In genomic region chr11:17599460-17599925, GRCh38 we compare ENCODE assay signal across 22 cellular contexts. TPM values are rescaled to one million over a fixed set of nuclear protein-coding genes. Genes with fewer than 3 reads are reported as not detected.
DNase-seq lines count a peak whose midpoint lies in the region; ATAC-seq and TF ChIP-seq lines count a peak whose summit lies in the region.
"Had no signal": no experiment of that assay in that cellular context is flagged by ENCODE, and none has a peak within 500 bp of the region (broad histone marks: within the 10 kb centered on the region; RNA-seq: fewer than 3 reads in every experiment).

No MANE protein-coding gene starts in this region.

- no peaks in the 10 kb centered on the region for H3K4me1 ChIP-seq in osteoblast (ENCODE audit: insufficient read depth, low read length)
- H3K4me1 ChIP-seq: esophagus squamous epithelium, lower lobe of right lung, suprapubic skin, vagina had no signal

- H3K4me2 ChIP-seq in osteoblast (ENCODE audit: insufficient read depth, low read length), result no peak overlapping the region
- H3K4me2 ChIP-seq: neural progenitor cell had no signal

- H3K27me3 ChIP-seq in osteoblast (ENCODE audit: insufficient read depth, low read length), result peaks cover 3% of the 10 kb centered on the region
- H3K27me3 ChIP-seq: brain microvascular endothelial cell, suprapubic skin, vagina had no signal

- no peaks in the 10 kb centered on the region for H3K36me3 ChIP-seq in osteoblast (ENCODE audit: insufficient read depth, low read length)
- H3K36me3 ChIP-seq: brain microvascular endothelial cell, esophagus squamous epithelium, lower lobe of right lung, neural progenitor cell, suprapubic skin, vagina had no signal

- no peak for TF ChIP-seq CTCF in osteoblast (IDR thresholded peaks at IDR 0.05; ENCODE audit: extremely low read depth, low read depth, low read length)

- H3K79me2 ChIP-seq in osteoblast (ENCODE audit: insufficient read depth, low read length), result no peaks in the 10 kb centered on the region

- no peak overlapping the region for H3K4me3 Mint-ChIP-seq in central memory CD8-positive, alpha-beta T cell
- H3K4me3 Mint-ChIP-seq: activated naive CD4-positive, alpha-beta T cell treated with anti-CD3 and anti-CD28 coated beads for 36 hours; activated T-cell treated with anti-CD3 and anti-CD28 coated beads, Interleukin-2, amount 50 U/mL, for 4 hours; CD14-positive monocyte; effector memory CD8-positive, alpha-beta T cell; neural progenitor cell had no signal

- H3K36me3 Mint-ChIP-seq in central memory CD8-positive, alpha-beta T cell (ENCODE audit: insufficient read depth), result no peaks in the 10 kb centered on the region
- H3K36me3 Mint-ChIP-seq: CD14-positive monocyte, neural progenitor cell had no signal

- no peak overlapping the region for H3K27ac ChIP-seq in osteoblast (ENCODE audit: low read depth, low read length)
- H3K27ac ChIP-seq: brain microvascular endothelial cell, esophagus squamous epithelium, lower lobe of right lung, neural progenitor cell, skin epidermis, suprapubic skin, vagina, VCaP had no signal

- peak; percentile 4 for DNase-seq in AG20443 (ENCODE audit: low spot score)
- DNase-seq in G401 (ENCODE audit: low spot score), result peak; percentile 19
- peak; percentile 5 to 8 for DNase-seq in central memory CD8-positive, alpha-beta T cell (ENCODE audit: low spot score in 2 of 2)
- DNase-seq in osteoblast (ENCODE audit: insufficient read length, low spot score, missing footprints), result peak; percentile 71
- DNase-seq in UCSD-AML1 (lab: John Stamatoyannopoulos, UW; ENCODE audit: unreplicated experiment), result no peak
- DNase-seq in NCI-H526 (lab: John Stamatoyannopoulos, UW), result no peak
- no peak for DNase-seq in NCI-H345 (lab: John Stamatoyannopoulos, UW)
- DNase-seq: esophagus squamous epithelium, NCI-H510A had no signal

- no peak for ATAC-seq in central memory CD8-positive, alpha-beta T cell (replicated peaks; ENCODE audit: extremely low read depth, poor library complexity, severe bottlenecking)

- in situ Hi-C loops in G401 (cut with HindIII; ENCODE audit: low sequenced_read_pairs), result no loop called here

- no peak overlapping the region for H3K4me3 ChIP-seq in osteoblast (ENCODE audit: insufficient read depth, low read length)
- H3K4me3 ChIP-seq: esophagus squamous epithelium, lower lobe of right lung, neural progenitor cell, skin epidermis, suprapubic skin, vagina had no signal

- H4K20me1 ChIP-seq in osteoblast (ENCODE audit: insufficient read depth, low read length), result no peaks in the 10 kb centered on the region

- no peak overlapping the region for H2AFZ ChIP-seq in osteoblast (ENCODE audit: low read length)
- H2AFZ ChIP-seq: neural progenitor cell had no signal

- H3K9me3 Mint-ChIP-seq in central memory CD8-positive, alpha-beta T cell, result no peaks in the 10 kb centered on the region
- H3K9me3 Mint-ChIP-seq: activated naive CD4-positive, alpha-beta T cell treated with anti-CD3 and anti-CD28 coated beads for 36 hours; activated T-cell treated with anti-CD3 and anti-CD28 coated beads, Interleukin-2, amount 50 U/mL, for 4 hours; effector memory CD8-positive, alpha-beta T cell had no signal

- H3K9me3 ChIP-seq in osteoblast (ENCODE audit: low read depth, low read length), result no peaks in the 10 kb centered on the region
- H3K9me3 ChIP-seq: esophagus squamous epithelium, lower lobe of right lung, suprapubic skin, vagina had no signal

- no peak overlapping the region for H3K27ac Mint-ChIP-seq in central memory CD8-positive, alpha-beta T cell (ENCODE audit: low read depth)
- H3K27ac Mint-ChIP-seq: activated naive CD4-positive, alpha-beta T cell treated with anti-CD3 and anti-CD28 coated beads for 36 hours; effector memory CD8-positive, alpha-beta T cell; progenitor cell of endocrine pancreas had no signal

- no peaks in the 10 kb centered on the region for H3K4me1 Mint-ChIP-seq in central memory CD8-positive, alpha-beta T cell
- H3K4me1 Mint-ChIP-seq: CD14-positive monocyte had no signal

- H3K27me3 Mint-ChIP-seq in central memory CD8-positive, alpha-beta T cell, result peaks cover 38% of the 10 kb centered on the region

RNA-seq across cellular contexts. Expression of gene OTOG, which starts 52.4 kb away (rescaled TPM):
- not detected in 2 replicates for total RNA-seq in G401 (2014; rRNA removed; shearing (Covaris generic))
- not detected in 2 replicates for total RNA-seq in osteoblast
- total RNA-seq: activated naive CD4-positive, alpha-beta T cell treated with anti-CD3 and anti-CD28 coated beads for 36 hours; activated T-cell treated with anti-CD3 and anti-CD28 coated beads, Interleukin-2, amount 50 U/mL, for 4 hours; esophagus squamous epithelium; lower lobe of right lung; suprapubic skin; T-helper 2 cell treated with Interferon-gamma antibody and Interleukin-4, amounts not matched to agents 100 ng/mL and 5 ng/mL, for 36 hours; vagina had no signal

RNA-seq across cellular contexts. Expression of gene USH1C, which starts 55.3 kb away (rescaled TPM):
- total RNA-seq in G401 (2014; rRNA removed; shearing (Covaris generic)), result not detected in 2 replicates
- total RNA-seq in osteoblast, result not detected in 2 replicates
- total RNA-seq: activated naive CD4-positive, alpha-beta T cell treated with anti-CD3 and anti-CD28 coated beads for 36 hours; activated T-cell treated with anti-CD3 and anti-CD28 coated beads, Interleukin-2, amount 50 U/mL, for 4 hours; esophagus squamous epithelium; suprapubic skin; T-helper 2 cell treated with Interferon-gamma antibody and Interleukin-4, amounts not matched to agents 100 ng/mL and 5 ng/mL, for 36 hours; vagina had no signal

Comparison
In these comparisons a context has a peak if more than half of its experiments do, and no peak if none do; other contexts are left out.
1. DNase-seq: peak in AG20443 (single experiment), G401 (single experiment), central memory CD8-positive, alpha-beta T cell (2 of 2) and osteoblast (single experiment); none in UCSD-AML1 (single experiment), NCI-H526 (0 of 2) and NCI-H345 (single experiment).